In the genomic region with DNA sequence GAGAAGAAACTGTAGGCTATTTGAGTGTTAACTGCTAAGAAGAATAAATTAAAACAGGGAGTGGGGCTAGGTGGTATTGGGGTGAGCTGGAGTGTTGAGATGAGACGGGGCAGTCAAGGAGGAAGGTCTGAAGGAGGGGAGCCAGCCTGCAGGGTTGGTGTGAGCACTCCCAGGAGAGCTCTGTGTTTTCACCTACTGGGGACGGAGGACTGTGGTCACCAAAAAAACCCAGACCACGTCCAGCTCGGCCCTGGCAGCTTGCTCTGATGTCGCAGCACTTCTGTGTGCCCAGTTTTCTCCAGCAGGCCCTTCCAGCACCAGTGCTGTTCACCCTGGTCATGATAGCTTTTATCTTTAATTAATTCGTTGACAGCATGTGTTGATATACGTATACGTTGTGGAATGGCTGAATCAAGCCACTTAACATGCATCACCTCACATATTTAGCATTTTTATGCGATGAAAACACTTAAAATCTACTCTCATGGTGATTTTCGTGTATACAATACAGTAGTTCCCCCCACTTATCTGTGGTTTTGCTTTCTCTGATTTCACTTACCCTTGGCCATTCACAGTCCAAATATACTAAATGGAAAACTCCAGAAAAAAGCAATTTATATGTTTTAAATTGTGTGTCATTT, we compare ENCODE assay signal across 22 cellular contexts. TPM values are rescaled to one million over a fixed set of nuclear protein-coding genes. Genes with fewer than 3 reads are reported as not detected.
"Had no signal": no experiment of that assay in that cellular context is flagged by ENCODE, and none has a peak within 500 bp of the region (broad histone marks: within the 10 kb centered on the region; RNA-seq: fewer than 3 reads in every experiment).

No MANE protein-coding gene starts in this region.

- DNase-seq: activated CD4-positive, alpha-beta T cell treated with anti-CD3 and anti-CD28 coated beads, Interleukin-2, amount 10 ng/mL, durations not matched to agents 24 days and 14 days; activated CD4-positive, CD25-positive, alpha-beta regulatory T cell; activated CD8-positive, alpha-beta memory T cell treated with anti-CD3 and anti-CD28 coated beads, Interleukin-2, amount 50 U/mL, for 48 hours; activated naive CD8-positive, alpha-beta T cell treated with anti-CD3 and anti-CD28 coated beads, Interleukin-2, amount 10 ng/mL, durations not matched to agents 7 days and 5 days; activated T-cell treated with anti-CD3 and anti-CD28 coated beads, Interleukin-2, amount 50 U/mL, for 72 hours; dermis blood vessel endothelial cell; effector memory CD8-positive, alpha-beta T cell; gastrocnemius medialis; left colon; lower lobe of right lung; naive B cell; sigmoid colon; stimulated activated CD4-positive, alpha-beta T cell treated with anti-CD3 and anti-CD28 coated beads, Interleukin-1b, Interleukin-23, amount 100 ng/mL, for 48 hours had no signal

- H3K4me3 Mint-ChIP-seq: activated CD4-positive, alpha-beta T cell treated with anti-CD3 and anti-CD28 coated beads, Interleukin-2, amount 10 ng/mL, durations not matched to agents 24 days and 14 days; activated naive CD8-positive, alpha-beta T cell treated with anti-CD3 and anti-CD28 coated beads, Interleukin-2, amount 10 ng/mL, durations not matched to agents 7 days and 5 days; activated T-cell treated with anti-CD3 and anti-CD28 coated beads, Interleukin-2, amount 50 U/mL, for 72 hours; naive B cell; stimulated activated effector memory CD8-positive, alpha-beta T cell treated with anti-CD3 and anti-CD28 coated beads, Interleukin-12 subunit alpha, Interleukin-12 subunit beta, amount 100 ng/mL, for 72 hours had no signal

- ATAC-seq: activated T-cell treated with anti-CD3 and anti-CD28 coated beads, Interleukin-2, amount 50 U/mL, for 72 hours; effector memory CD8-positive, alpha-beta T cell; gastrocnemius medialis; left colon; lower lobe of right lung; pancreas; stimulated activated effector memory CD8-positive, alpha-beta T cell treated with anti-CD3 and anti-CD28 coated beads, Interleukin-12 subunit alpha, Interleukin-12 subunit beta, amount 100 ng/mL, for 72 hours had no signal

- H3K4me1 Mint-ChIP-seq: activated CD4-positive, alpha-beta T cell treated with anti-CD3 and anti-CD28 coated beads, Interleukin-2, amount 10 ng/mL, durations not matched to agents 24 days and 14 days; activated naive CD8-positive, alpha-beta T cell treated with anti-CD3 and anti-CD28 coated beads, Interleukin-2, amount 10 ng/mL, durations not matched to agents 7 days and 5 days; naive B cell; stimulated activated effector memory CD8-positive, alpha-beta T cell treated with anti-CD3 and anti-CD28 coated beads, Interleukin-12 subunit alpha, Interleukin-12 subunit beta, amount 100 ng/mL, for 72 hours had no signal

- H3K36me3 ChIP-seq: breast epithelium, gastrocnemius medialis, lower lobe of right lung, sigmoid colon, thoracic aorta had no signal

- H3K36me3 Mint-ChIP-seq: activated naive CD8-positive, alpha-beta T cell treated with anti-CD3 and anti-CD28 coated beads, Interleukin-2, amount 10 ng/mL, durations not matched to agents 7 days and 5 days; stimulated activated effector memory CD8-positive, alpha-beta T cell treated with anti-CD3 and anti-CD28 coated beads, Interleukin-12 subunit alpha, Interleukin-12 subunit beta, amount 100 ng/mL, for 72 hours had no signal

- H3K4me1 ChIP-seq: breast epithelium, gastrocnemius medialis, lower lobe of right lung, sigmoid colon had no signal

- H3K27me3 ChIP-seq: breast epithelium, gastrocnemius medialis, pancreas, sigmoid colon had no signal

- H3K9me3 ChIP-seq: gastrocnemius medialis, lower lobe of right lung, pancreas, thoracic aorta had no signal

- H3K4me3 ChIP-seq: breast epithelium, gastrocnemius medialis, lower lobe of right lung, pancreas, sigmoid colon, thoracic aorta had no signal

- H3K27ac Mint-ChIP-seq: activated CD4-positive, alpha-beta T cell treated with anti-CD3 and anti-CD28 coated beads, Interleukin-2, amount 10 ng/mL, durations not matched to agents 24 days and 14 days; activated naive CD8-positive, alpha-beta T cell treated with anti-CD3 and anti-CD28 coated beads, Interleukin-2, amount 10 ng/mL, durations not matched to agents 7 days and 5 days; activated T-cell treated with anti-CD3 and anti-CD28 coated beads, Interleukin-2, amount 50 U/mL, for 72 hours; effector memory CD8-positive, alpha-beta T cell; naive B cell; stimulated activated effector memory CD8-positive, alpha-beta T cell treated with anti-CD3 and anti-CD28 coated beads, Interleukin-12 subunit alpha, Interleukin-12 subunit beta, amount 100 ng/mL, for 72 hours had no signal

- H3K27ac ChIP-seq: breast epithelium, epithelial cell of prostate, gastrocnemius medialis, lower lobe of right lung, pancreas, sigmoid colon, thoracic aorta had no signal

- FAIRE-seq: islet of Langerhans, pancreas, TTC549 had no signal

RNA-seq across cellular contexts. Expression of gene FAM3B, which starts 12.2 kb away (rescaled TPM):
- total RNA-seq: activated CD4-positive, alpha-beta T cell treated with anti-CD3 and anti-CD28 coated beads, Interleukin-2, amount 10 ng/mL, durations not matched to agents 24 days and 14 days; activated naive CD8-positive, alpha-beta T cell treated with anti-CD3 and anti-CD28 coated beads, Interleukin-2, amount 10 ng/mL, durations not matched to agents 7 days and 5 days; activated T-cell treated with anti-CD3 and anti-CD28 coated beads, Interleukin-2, amount 50 U/mL, for 72 hours; chondrocyte; dermis blood vessel endothelial cell; gastrocnemius medialis; T-helper 2 cell treated with Interferon-gamma antibody and Interleukin-4, amounts not matched to agents 100 ng/mL and 5 ng/mL, for 36 hours had no signal

RNA-seq across cellular contexts. Expression of gene MX2, which starts 33.0 kb away (rescaled TPM):
- total RNA-seq: chondrocyte had no signal
